ENCODE assay signal across 16 cellular contexts in the genomic region with DNA sequence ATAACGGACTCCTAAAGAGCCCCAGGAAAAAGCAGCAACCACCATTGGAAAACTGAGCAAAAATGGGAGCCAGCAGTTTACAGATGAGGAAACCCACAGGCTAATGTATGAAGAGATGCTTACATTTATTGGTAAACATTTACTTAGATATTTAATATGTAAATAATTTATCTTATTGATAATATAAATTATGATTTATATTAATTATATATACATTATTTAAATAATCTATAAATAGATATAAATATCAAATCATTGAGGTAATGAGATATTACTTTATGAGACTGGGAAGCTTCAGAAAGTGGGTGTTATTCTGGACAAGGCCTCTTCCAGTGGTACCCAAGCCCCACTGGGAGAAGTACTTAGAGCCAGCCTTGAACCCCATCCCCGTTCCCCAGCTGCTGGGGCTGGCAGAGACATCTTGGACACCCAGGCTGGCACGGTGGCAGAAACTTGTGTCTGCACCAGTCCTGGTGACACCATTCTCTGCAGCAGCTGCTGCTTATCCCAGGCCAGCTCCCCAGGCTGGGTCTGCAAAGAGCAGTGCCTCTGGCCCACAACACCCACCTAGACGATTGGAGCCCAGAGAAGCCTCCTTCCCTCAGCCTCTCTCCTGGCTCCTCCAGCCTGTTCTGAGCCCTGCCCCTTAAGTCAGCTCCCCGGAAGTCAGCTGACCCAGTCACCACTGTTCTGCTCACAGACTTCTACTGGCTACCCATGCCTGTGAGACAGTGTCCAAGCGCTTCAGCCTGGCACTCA.
"Had no signal": no experiment of that assay in that cellular context is flagged by ENCODE, and none has a peak within 500 bp of the region (broad histone marks: within the 10 kb centered on the region; RNA-seq: fewer than 3 reads in every experiment).

No MANE protein-coding gene starts in this region.

- H3K9ac ChIP-seq: parathyroid adenoma had no signal

- H3K79me2 ChIP-seq: parathyroid adenoma had no signal

- H3K36me3 Mint-ChIP-seq: activated CD8-positive, alpha-beta memory T cell treated with anti-CD3 and anti-CD28 coated beads, Interleukin-2, amount 10 ng/mL, durations not matched to agents 7 days and 5 days; activated naive CD4-positive, alpha-beta T cell treated with anti-CD3 and anti-CD28 coated beads, Interleukin-2, amount 50 U/mL, for 24 hours; stimulated activated memory B cell treated with anti-CD40 and anti-IgM and Interleukin-4, amounts not matched to agents 10 μg/mL and 1 μg/mL and 100 μg/mL, for 72 hours had no signal

- ATAC-seq: activated CD8-positive, alpha-beta memory T cell treated with anti-CD3 and anti-CD28 coated beads, Interleukin-2, amount 10 ng/mL, durations not matched to agents 7 days and 5 days; activated T-cell treated with anti-CD3 and anti-CD28 coated beads, Interleukin-2, amount 50 U/mL, for 4 hours; stimulated activated memory B cell treated with anti-CD40 and anti-IgM and Interleukin-4, amounts not matched to agents 10 μg/mL and 1 μg/mL and 100 μg/mL, for 72 hours had no signal

- H3K27ac Mint-ChIP-seq: activated CD8-positive, alpha-beta memory T cell treated with anti-CD3 and anti-CD28 coated beads, Interleukin-2, amount 10 ng/mL, durations not matched to agents 7 days and 5 days; activated naive CD4-positive, alpha-beta T cell treated with anti-CD3 and anti-CD28 coated beads, Interleukin-2, amount 50 U/mL, for 24 hours; stimulated activated memory B cell treated with anti-CD40 and anti-IgM and Interleukin-4, amounts not matched to agents 10 μg/mL and 1 μg/mL and 100 μg/mL, for 72 hours had no signal

- H3K4me3 ChIP-seq: coronary artery, uterus had no signal

- DNase-seq: activated CD4-positive, alpha-beta T cell treated with anti-CD3 and anti-CD28 coated beads for 1 hour; activated CD4-positive, alpha-beta T cell treated with anti-CD3 and anti-CD28 coated beads, Interleukin-2, amount 50 U/mL, for 4 hours; activated CD8-positive, alpha-beta memory T cell treated with anti-CD3 and anti-CD28 coated beads, Interleukin-2, amount 10 ng/mL, durations not matched to agents 7 days and 5 days; activated effector memory CD4-positive, alpha-beta T cell treated with Interleukin-2 at 50 U/mL for 16 hours; activated T-cell treated with anti-CD3 and anti-CD28 coated beads, Interleukin-2, amount 50 U/mL, for 4 hours; amniotic stem cell; caudate nucleus; effector CD4-positive, alpha-beta T cell; foreskin keratinocyte; mesendoderm; stimulated activated CD4-positive, alpha-beta T cell treated with anti-CD3 and anti-CD28 coated beads, Interleukin-2, amount 100 ng/mL, for 48 hours; uterus had no signal

- H3K27ac ChIP-seq: foreskin keratinocyte, parathyroid adenoma, uterus had no signal

- H3K36me3 ChIP-seq: uterus had no signal

- H3K4me3 Mint-ChIP-seq: activated CD8-positive, alpha-beta memory T cell treated with anti-CD3 and anti-CD28 coated beads, Interleukin-2, amount 10 ng/mL, durations not matched to agents 7 days and 5 days; activated naive CD4-positive, alpha-beta T cell treated with anti-CD3 and anti-CD28 coated beads, Interleukin-2, amount 50 U/mL, for 24 hours; activated T-cell treated with anti-CD3 and anti-CD28 coated beads, Interleukin-2, amount 50 U/mL, for 4 hours; stimulated activated memory B cell treated with anti-CD40 and anti-IgM and Interleukin-4, amounts not matched to agents 10 μg/mL and 1 μg/mL and 100 μg/mL, for 72 hours had no signal

- H3K4me1 ChIP-seq: parathyroid adenoma, uterus had no signal

- H2AFZ ChIP-seq: parathyroid adenoma had no signal

- H3K27me3 Mint-ChIP-seq: activated naive CD4-positive, alpha-beta T cell treated with anti-CD3 and anti-CD28 coated beads, Interleukin-2, amount 50 U/mL, for 24 hours had no signal

- H3K9me3 Mint-ChIP-seq: activated naive CD4-positive, alpha-beta T cell treated with anti-CD3 and anti-CD28 coated beads, Interleukin-2, amount 50 U/mL, for 24 hours; activated T-cell treated with anti-CD3 and anti-CD28 coated beads, Interleukin-2, amount 50 U/mL, for 4 hours; stimulated activated memory B cell treated with anti-CD40 and anti-IgM and Interleukin-4, amounts not matched to agents 10 μg/mL and 1 μg/mL and 100 μg/mL, for 72 hours had no signal

- H3K9me3 ChIP-seq: uterus had no signal

- H3K27me3 ChIP-seq: foreskin keratinocyte, uterus had no signal
